13 cellular contexts compared by ENCODE assay signal in the genomic region with DNA sequence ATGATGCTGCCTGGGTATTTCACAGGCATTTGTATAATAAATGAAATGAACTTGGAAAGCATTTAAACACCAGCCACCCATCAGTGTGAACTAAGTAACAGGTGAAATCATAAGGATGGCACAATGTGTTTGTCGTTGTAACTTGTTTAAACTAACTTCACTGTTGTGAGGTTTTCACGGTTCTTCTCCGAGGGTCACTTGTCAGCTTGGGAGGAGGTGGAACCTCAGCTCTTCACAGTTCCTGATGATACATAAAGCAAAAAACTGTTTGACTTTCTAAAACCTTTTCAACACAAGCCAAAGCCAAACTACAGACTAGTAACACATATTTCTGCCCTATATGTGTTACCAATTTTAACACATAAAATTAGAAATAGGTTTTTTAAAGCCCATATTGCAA. TPM values are rescaled to one million over a fixed set of nuclear protein-coding genes. Genes with fewer than 3 reads are reported as not detected.
DNase-seq lines count a peak whose midpoint lies in the region; ATAC-seq and TF ChIP-seq lines count a peak whose summit lies in the region.
"Had no signal": no experiment of that assay in that cellular context is flagged by ENCODE, and none has a peak within 500 bp of the region (broad histone marks: within the 10 kb centered on the region; RNA-seq: fewer than 3 reads in every experiment).

No MANE protein-coding gene starts in this region.

- peaks cover 2 to 4% of the 10 kb centered on the region in 2 donors for H3K27me3 Mint-ChIP-seq in CD8-positive, alpha-beta memory T cell
- H3K27me3 Mint-ChIP-seq in effector memory CD8-positive, alpha-beta T cell = peaks cover 0 to 4% of the 10 kb centered on the region in 2 donors
- peaks cover 0 to 4% of the 10 kb centered on the region in 2 donors for H3K27me3 Mint-ChIP-seq in natural killer cell (ENCODE audit: low read depth in 2 of 2)

- CTCF ChIA-PET in CD8-positive, alpha-beta memory T cell (lab: Charles Lee) = no interaction called here

- DNase-seq in CD8-positive, alpha-beta memory T cell = no peak
- no peak for DNase-seq in Karpas-422
- DNase-seq in effector memory CD8-positive, alpha-beta T cell = no peak
- DNase-seq in natural killer cell = no peak
- DNase-seq in ureter (ENCODE audit: low spot score) = no peak
- DNase-seq in NCI-H774 (lab: John Stamatoyannopoulos, UW) = no peak
- no peak for DNase-seq in stimulated activated CD4-positive, alpha-beta T cell treated with anti-CD3 and anti-CD28 coated beads, Interleukin-4, amount 100 ng/mL, for 1 hour
- DNase-seq: Caco-2, GM23248, HCEC 1CT had no signal

- no peak overlapping the region for H2AFZ ChIP-seq in Karpas-422 (ENCODE audit: low read length)
- H2AFZ ChIP-seq: GM23248 had no signal

- intact Hi-C loops in natural killer cell (cut with micrococcal nuclease) = loop anchor here (10.0 kb wide), 1 partner anchor 129 kb away; no protein-coding TSS in a partner anchor

- no peaks in the 10 kb centered on the region for H3K27me3 ChIP-seq in CD8-positive, alpha-beta memory T cell (ENCODE audit: insufficient read depth, low read length, poor library complexity, severe bottlenecking)
- H3K27me3 ChIP-seq in Karpas-422 (ENCODE audit: low read length) = no peaks in the 10 kb centered on the region
- H3K27me3 ChIP-seq in gastroesophageal sphincter = peaks cover 11% of the 10 kb centered on the region
- H3K27me3 ChIP-seq: BLaER1 treated with 17β-estradiol and CSF1 and Interleukin-3, amounts not matched to agents 10 nM and 100 nM had no signal

- POLR2A ChIA-PET in CD8-positive, alpha-beta memory T cell (lab: Charles Lee) = no interaction called here

- H3K36me3 ChIP-seq in CD8-positive, alpha-beta memory T cell (ENCODE audit: insufficient read depth, low read length) = peaks cover 11% of the 10 kb centered on the region
- H3K36me3 ChIP-seq in Karpas-422 (ENCODE audit: insufficient read depth, low read length) = peaks cover 41% of the 10 kb centered on the region
- H3K36me3 ChIP-seq in gastroesophageal sphincter = peaks cover 0 to 64% of the 10 kb centered on the region in 2 donors

- H3K27ac Mint-ChIP-seq in CD8-positive, alpha-beta memory T cell = peak overlapping the region in 6 of 8 donors; percentile 9 to 78 (median 58)
- H3K27ac Mint-ChIP-seq in effector memory CD8-positive, alpha-beta T cell = peak overlapping the region; percentile 78 to 89
- H3K27ac Mint-ChIP-seq in natural killer cell = peak overlapping the region; percentile 52 to 59
- H3K27ac Mint-ChIP-seq: B cell had no signal

- no peak for TF ChIP-seq POLR2A in gastroesophageal sphincter (IDR thresholded peaks at IDR 0.05)

- TF ChIP-seq CTCF in natural killer cell (IDR thresholded peaks at IDR 0.05) = no peak
- no peak for TF ChIP-seq CTCF in gastroesophageal sphincter (IDR thresholded peaks at IDR 0.05)

- peaks cover 35 to 42% (median 37%) of the 10 kb centered on the region in 3 donors for H3K4me1 Mint-ChIP-seq in CD8-positive, alpha-beta memory T cell
- H3K4me1 Mint-ChIP-seq in effector memory CD8-positive, alpha-beta T cell (ENCODE audit: low read depth in 2 of 2) = peaks cover 35 to 37% of the 10 kb centered on the region in 2 donors
- peaks cover 50 to 63% of the 10 kb centered on the region in 2 donors for H3K4me1 Mint-ChIP-seq in natural killer cell

- H3K9me3 ChIP-seq in CD8-positive, alpha-beta memory T cell (ENCODE audit: low read length) = peaks cover 8% of the 10 kb centered on the region
- peaks cover 17% of the 10 kb centered on the region for H3K9me3 ChIP-seq in Karpas-422 (ENCODE audit: low read length)
- peaks cover 0 to 17% (median 0%) of the 10 kb centered on the region in 3 donors for H3K9me3 ChIP-seq in gastroesophageal sphincter

- H3K4me3 ChIP-seq in CD8-positive, alpha-beta memory T cell (ENCODE audit: low read length) = no peak overlapping the region
- H3K4me3 ChIP-seq in Karpas-422 (ENCODE audit: low read length) (no peak overlapping the region), gastroesophageal sphincter (no peak overlapping the region)
- H3K4me3 ChIP-seq: BLaER1 treated with 17β-estradiol and CSF1 and Interleukin-3, amounts not matched to agents 10 nM and 100 nM; GM23248 had no signal

- TF ChIP-seq EP300 in gastroesophageal sphincter (IDR thresholded peaks at IDR 0.05) = no peak

- peak overlapping the region in 2 of 7 donors; percentile 11 to 17 for H3K4me3 Mint-ChIP-seq in CD8-positive, alpha-beta memory T cell
- H3K4me3 Mint-ChIP-seq in effector memory CD8-positive, alpha-beta T cell = no peak overlapping the region
- H3K4me3 Mint-ChIP-seq in natural killer cell = peak overlapping the region; percentile 62
- H3K4me3 Mint-ChIP-seq: B cell had no signal

- H3K4me1 ChIP-seq in CD8-positive, alpha-beta memory T cell (ENCODE audit: insufficient read depth, low read length) = peaks cover 17% of the 10 kb centered on the region
- H3K4me1 ChIP-seq in Karpas-422 (ENCODE audit: low read length) (peaks cover 15% of the 10 kb centered on the region), gastroesophageal sphincter (peaks cover 0 to 6% (median 0%) of the 10 kb centered on the region in 3 donors)
- H3K4me1 ChIP-seq: Caco-2 had no signal

- H3K9ac ChIP-seq in Karpas-422 (ENCODE audit: low read length) = no peak overlapping the region
- H3K9ac ChIP-seq: GM23248 had no signal

- H3K27ac ChIP-seq in CD8-positive, alpha-beta memory T cell (ENCODE audit: low read depth, low read length) = no peak overlapping the region
- peak overlapping the region; percentile 52 for H3K27ac ChIP-seq in Karpas-422 (ENCODE audit: low read length)
- no peak overlapping the region for H3K27ac ChIP-seq in gastroesophageal sphincter
- H3K27ac ChIP-seq: BLaER1 treated with 17β-estradiol and CSF1 and Interleukin-3, amounts not matched to agents 10 nM and 100 nM; GM23248 had no signal

- no peak overlapping the region for H3K4me2 ChIP-seq in Karpas-422 (ENCODE audit: low read depth, low read length, poor library complexity, severe bottlenecking)

- H4K20me1 ChIP-seq in Karpas-422 (ENCODE audit: insufficient read depth, low read depth, low read length) = no peaks in the 10 kb centered on the region

- peaks cover 25 to 47% (median 28%) of the 10 kb centered on the region in 3 donors for H3K36me3 Mint-ChIP-seq in CD8-positive, alpha-beta memory T cell
- H3K36me3 Mint-ChIP-seq in effector memory CD8-positive, alpha-beta T cell (ENCODE audit: insufficient read depth) = peaks cover 13% of the 10 kb centered on the region
- H3K36me3 Mint-ChIP-seq in natural killer cell = peaks cover 26% of the 10 kb centered on the region

- peak; percentile 29 for ATAC-seq in effector memory CD8-positive, alpha-beta T cell (replicated peaks)
- peak; percentile 49 to 75 (median 65) for ATAC-seq in natural killer cell
- ATAC-seq in gastroesophageal sphincter = no peak

- no peaks in the 10 kb centered on the region for H3K9me2 ChIP-seq in Karpas-422 (replicated peaks; ENCODE audit: insufficient read depth, low read length)

- no peaks in the 10 kb centered on the region for H3K79me2 ChIP-seq in Karpas-422 (ENCODE audit: low read length)

- peaks cover 6 to 13% (median 12%) of the 10 kb centered on the region in 5 donors for H3K9me3 Mint-ChIP-seq in CD8-positive, alpha-beta memory T cell
- peaks cover 8 to 10% of the 10 kb centered on the region in 2 donors for H3K9me3 Mint-ChIP-seq in effector memory CD8-positive, alpha-beta T cell
- peaks cover 6 to 8% of the 10 kb centered on the region in 2 donors for H3K9me3 Mint-ChIP-seq in natural killer cell

- 82 to 83% methylated on average over 3 of the region's 3 CpGs for WGBS in gastroesophageal sphincter (ENCODE audit: low coverage in 1 of 2), 2 donors

RNA-seq across cellular contexts. Expression of gene TMEM18, which starts 13.1 kb away (rescaled TPM):
- 10 to 100 TPM; 20.7 to 23.3 TPM for total RNA-seq in CD8-positive, alpha-beta memory T cell
- polyA plus RNA-seq in CD8-positive, alpha-beta memory T cell = 22.2 TPM
- 46.1 and 48.6 TPM in 2 replicates for total RNA-seq in Karpas-422 (2014; rRNA removed; shearing (Covaris generic); ENCODE audit: low replicate concordance)
- total RNA-seq in natural killer cell (10 to 100 TPM; 22.0 to 30.8 (median 22.1) TPM), ureter (15.5 TPM), gastroesophageal sphincter (10 to 100 TPM; 10.6 to 32.7 (median 18.8) TPM)
